16 cellular contexts compared by ENCODE assay signal in the genomic region with DNA sequence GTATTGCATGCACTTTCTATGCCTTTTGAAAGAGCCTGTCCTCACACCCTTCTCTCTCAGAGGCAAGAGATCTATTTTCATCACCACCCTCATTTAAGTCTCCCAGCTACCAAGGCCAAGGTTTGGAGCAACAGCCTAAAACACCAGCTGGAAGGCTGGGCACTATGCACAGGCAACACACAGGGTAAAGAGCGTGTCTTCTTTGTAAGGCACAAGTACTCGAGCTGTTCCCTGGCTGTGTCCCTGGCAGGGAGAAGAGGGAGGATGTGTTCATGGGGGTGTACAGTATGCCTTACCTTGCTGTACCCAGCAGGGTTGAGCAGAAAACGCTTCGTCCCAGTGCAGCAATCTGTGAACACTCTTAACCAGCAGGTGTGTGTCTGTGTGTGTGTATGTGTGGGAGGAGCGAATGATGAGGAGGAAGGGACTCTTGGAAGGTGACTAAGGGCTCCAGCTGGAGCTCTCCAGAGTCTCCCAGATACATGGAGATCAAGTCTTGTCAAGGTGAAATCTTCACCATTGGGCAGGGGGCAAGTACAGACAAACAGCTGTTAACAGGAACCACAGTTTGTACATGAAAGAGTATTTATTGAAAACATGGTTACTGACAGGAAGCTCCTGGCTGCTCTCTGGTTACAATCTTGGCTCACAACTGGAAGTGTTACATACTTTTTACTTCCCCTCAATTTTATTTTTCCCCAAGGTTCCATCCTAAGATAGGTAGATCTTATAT. TPM values are rescaled to one million over a fixed set of nuclear protein-coding genes. Genes with fewer than 3 reads are reported as not detected.
A peak's percentile ranks its signal among the peaks of the same experiment; 100 is the strongest.
DNase-seq lines count a peak whose midpoint lies in the region; ATAC-seq and TF ChIP-seq lines count a peak whose summit lies in the region.
"Had no signal": no experiment of that assay in that cellular context is flagged by ENCODE, and none has a peak within 500 bp of the region (broad histone marks: within the 10 kb centered on the region; RNA-seq: fewer than 3 reads in every experiment).

No MANE protein-coding gene starts in this region.

- H3K27ac Mint-ChIP-seq in CD14-positive monocyte (peak overlapping the region in 1 of 7 donors; percentile 58), nephron (peak overlapping the region in 1 of 3 experiments; percentile 82), chondrocyte (ENCODE audit: unreplicated experiment) (no peak overlapping the region), Calu3 (ENCODE audit: unreplicated experiment) (no peak overlapping the region)

- H3K4me3 ChIP-seq in HUES6 (ENCODE audit: low read depth, low read length) (no peak overlapping the region), adrenal gland (no peak overlapping the region)

- DNase-seq in CD14-positive monocyte (ENCODE audit: low spot score) (peak; percentile 37), adrenal gland (peak in 2 of 7 donors; percentile 26 to 53), NCI-H345 treated with DMSO at 0.1 percent for 48 hours (lab: John Stamatoyannopoulos, UW; ENCODE audit: unreplicated experiment) (no peak), chondrocyte (ENCODE audit: low spot score) (no peak), foreskin keratinocyte (no peak), Calu3 (no peak)
- DNase-seq: NCI-H1436 treated with DMSO at 0.1 percent for 48 hours, NCI-H69, RPMI8226, T1000, testis had no signal

- peaks cover 38% of the 10 kb centered on the region for H3K4me1 Mint-ChIP-seq in CD14-positive monocyte
- peaks cover 16% of the 10 kb centered on the region for H3K4me1 Mint-ChIP-seq in nephron
- H3K4me1 Mint-ChIP-seq in chondrocyte (ENCODE audit: low read depth) = peaks cover 36% of the 10 kb centered on the region
- peaks cover 38% of the 10 kb centered on the region for H3K4me1 Mint-ChIP-seq in Calu3 (ENCODE audit: low read depth, unreplicated experiment)

- H3K9me3 ChIP-seq in HUES6 (ENCODE audit: control insufficient read depth, insufficient read depth, low read depth, low read length) = no peaks in the 10 kb centered on the region
- no peaks in the 10 kb centered on the region for H3K9me3 ChIP-seq in adrenal gland (replicated peaks in 1 of 3)
- H3K9me3 ChIP-seq: testis had no signal

- peak overlapping the region; percentile 20 for H3K9ac ChIP-seq in HUES6 (ENCODE audit: low read length)

- no peak for ATAC-seq in foreskin keratinocyte
- ATAC-seq: K562 had no signal

- H3K27me3 Mint-ChIP-seq in CD14-positive monocyte (ENCODE audit: low read depth in 3 of 3) (peaks cover 0 to 5% (median 0%) of the 10 kb centered on the region in 3 donors), nephron (ENCODE audit: low read depth) (no peaks in the 10 kb centered on the region), chondrocyte (ENCODE audit: low read depth) (no peaks in the 10 kb centered on the region), Calu3 (ENCODE audit: unreplicated experiment) (no peaks in the 10 kb centered on the region)

- no peak for TF ChIP-seq POLR2A in adrenal gland (IDR thresholded peaks at IDR 0.05)

- no TSS peak for BruUV-seq in Calu3 (replicated peaks; lab: Mats Ljungman, UMichigan)

- 65 to 74% (median 70%) methylated on average over 4 to 5 of the region's 5 CpGs for WGBS in adrenal gland, 4 donors

- no peak overlapping the region for H3K4me3 Mint-ChIP-seq in CD14-positive monocyte
- peak overlapping the region; percentile 90 to 94 (median 90) for H3K4me3 Mint-ChIP-seq in nephron
- no peak overlapping the region for H3K4me3 Mint-ChIP-seq in chondrocyte (ENCODE audit: unreplicated experiment)
- H3K4me3 Mint-ChIP-seq in Calu3 (ENCODE audit: low read depth, unreplicated experiment) = no peak overlapping the region

- H3K27ac ChIP-seq in HUES6 (ENCODE audit: low read depth, low read length) (no peak overlapping the region), adrenal gland (peak overlapping the region in 3 of 5 donors; percentile 97 to 100 (median 98)), foreskin keratinocyte (no peak overlapping the region)

- H3K36me3 ChIP-seq in HUES6 (ENCODE audit: control insufficient read depth, insufficient read depth, low read length) (peaks cover 58% of the 10 kb centered on the region), adrenal gland (replicated peaks in 1 of 2) (peaks cover 0 to 46% of the 10 kb centered on the region in 2 donors)

- TF ChIP-seq CTCF in CD14-positive monocyte (IDR thresholded peaks at IDR 0.05) (no peak), adrenal gland (IDR thresholded peaks at IDR 0.05) (no peak), nephron (IDR thresholded peaks at IDR 0.05; ENCODE audit: unreplicated experiment in 3 of 3) (no peak), chondrocyte (IDR thresholded peaks at IDR 0.05) (no peak), foreskin keratinocyte (conservative IDR thresholded peaks at IDR 0.05) (no peak), Calu3 (IDR thresholded peaks at IDR 0.05; ENCODE audit: unreplicated experiment) (no peak)

- no peaks in the 10 kb centered on the region for H3K27me3 ChIP-seq in HUES6 (ENCODE audit: control insufficient read depth, insufficient read depth, low read length)
- no peaks in the 10 kb centered on the region for H3K27me3 ChIP-seq in adrenal gland
- H3K27me3 ChIP-seq in foreskin keratinocyte = no peaks in the 10 kb centered on the region
- H3K27me3 ChIP-seq: testis had no signal

- H3K9me3 Mint-ChIP-seq in CD14-positive monocyte (no peaks in the 10 kb centered on the region), nephron (no peaks in the 10 kb centered on the region), chondrocyte (ENCODE audit: low read depth) (no peaks in the 10 kb centered on the region), Calu3 (ENCODE audit: low read depth, unreplicated experiment) (no peaks in the 10 kb centered on the region)

- intact Hi-C loops in CD14-positive monocyte (cut with micrococcal nuclease) = loop anchor here in 1 of 2 donors (2.0 kb wide), 1 partner anchor 41 kb away; a partner anchor contains a TSS
- intact Hi-C loops in adrenal gland (cut with DNase I) = no loop called here
- intact Hi-C loops in Calu3 (cut with micrococcal nuclease; ENCODE audit: unreplicated experiment) = no loop called here

- CTCF ChIA-PET in Calu3 (lab: Charles Lee) = no interaction called here

- H3K4me1 ChIP-seq in HUES6 (ENCODE audit: control insufficient read depth, insufficient read depth, low read length) (peaks cover 4% of the 10 kb centered on the region; the same call in 1 of the 2 replicates), adrenal gland (replicated peaks in 1 of 2) (peaks cover 18 to 41% of the 10 kb centered on the region in 2 donors), foreskin keratinocyte (no peaks in the 10 kb centered on the region)

- H3K36me3 Mint-ChIP-seq in CD14-positive monocyte (peaks cover 61 to 64% of the 10 kb centered on the region in 2 donors), nephron (ENCODE audit: low read depth) (peaks cover 46% of the 10 kb centered on the region), chondrocyte (ENCODE audit: low read depth) (peaks cover 24% of the 10 kb centered on the region), Calu3 (ENCODE audit: insufficient read depth, unreplicated experiment) (peaks cover 49% of the 10 kb centered on the region)

RNA-seq across cellular contexts. Expression of a gene that starts 40.8 kb away (rescaled TPM):
- polyA plus RNA-seq in CD14-positive monocyte = 10 to 100 TPM; 35.3 to 42.3 TPM
- total RNA-seq in adrenal gland = 10 to 100 TPM; 42.4 to 69.0 (median 52.2) TPM
- polyA plus RNA-seq in adrenal gland = 10 to 100 TPM; 36.2 to 55.1 (median 38.3) TPM
- 38.8 to 52.9 TPM (median 48.0 TPM) in 3 replicates for total RNA-seq in chondrocyte
- 28.6 and 30.5 TPM in 2 replicates for total RNA-seq in foreskin keratinocyte
- polyA plus RNA-seq in foreskin keratinocyte = 17.2 and 18.6 TPM in 2 replicates
- total RNA-seq in Calu3 (2022) = 42.2 and 51.6 TPM in 2 replicates

RNA-seq across cellular contexts. Expression of a gene that starts 57.4 kb away (rescaled TPM):
- polyA plus RNA-seq in CD14-positive monocyte = not detected
- total RNA-seq in adrenal gland = 1 to 10 TPM in 2 of 8 donors, under 1 TPM in 2, not detected in 4; 0.19 to 2.9 (median 1.2) TPM
- polyA plus RNA-seq in adrenal gland = 1 to 10 TPM in 2 of 3 donors, under 1 TPM in 1; 0.77 to 2.3 (median 1.2) TPM
- not detected in 3 replicates for total RNA-seq in chondrocyte
- not detected in 2 replicates for total RNA-seq in foreskin keratinocyte
- polyA plus RNA-seq in foreskin keratinocyte = not detected in 2 replicates
- total RNA-seq in Calu3 (2022) = not detected in 2 replicates
- total RNA-seq: kidney epithelial cell, myocyte had no signal

Comparison
In these comparisons a context has a peak if more than half of its experiments do, and no peak if none do; other contexts are left out.
1. H3K4me3 Mint-ChIP-seq: peak in nephron (3 of 3); none in CD14-positive monocyte (0 of 2), chondrocyte (single experiment) and Calu3 (single experiment).
2. H3K27ac ChIP-seq: peak in adrenal gland (3 of 5); none in HUES6 (single experiment) and foreskin keratinocyte (single experiment).